8 cellular contexts compared by ENCODE assay signal in the genomic region with DNA sequence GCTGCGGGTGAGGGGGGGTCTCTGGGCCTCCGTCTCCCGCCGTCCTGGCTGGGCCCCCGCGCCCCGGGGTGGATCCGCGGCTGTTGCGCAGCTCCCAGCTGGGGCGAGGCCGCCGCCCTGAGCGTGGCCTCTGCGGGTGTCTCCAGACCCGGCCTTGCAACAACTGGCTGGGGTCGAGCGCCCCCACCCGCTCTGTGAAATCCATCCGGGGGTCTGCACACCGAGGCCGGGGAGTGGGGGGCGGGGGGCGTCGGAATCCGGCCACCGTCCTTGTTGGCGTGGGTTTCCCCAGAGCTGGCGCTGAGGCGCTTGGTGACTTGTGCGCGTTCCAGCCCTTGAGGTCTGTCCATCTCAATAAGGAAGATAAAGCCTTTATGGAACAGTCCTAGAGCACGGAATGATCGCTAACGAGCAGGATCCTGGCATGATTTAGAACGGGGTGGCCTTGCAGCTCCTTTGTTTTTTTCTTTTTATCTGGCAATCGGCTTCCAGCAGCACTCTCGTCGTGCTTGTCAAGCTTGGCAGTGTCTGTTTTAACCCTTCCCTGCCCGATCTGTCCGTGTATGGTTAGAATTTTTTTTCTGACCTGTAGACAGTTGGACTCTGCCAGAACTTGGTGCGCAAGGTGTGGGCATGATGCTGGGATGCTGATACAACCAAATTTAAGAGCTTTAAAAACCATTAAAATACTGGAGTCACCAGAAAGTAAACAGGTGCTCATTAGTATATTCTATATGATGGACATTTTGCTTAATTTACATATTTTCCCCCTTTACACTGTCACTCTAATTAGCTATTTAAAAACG. TPM values are rescaled to one million over a fixed set of nuclear protein-coding genes. Genes with fewer than 3 reads are reported as not detected.
DNase-seq lines count a peak whose midpoint lies in the region; ATAC-seq and TF ChIP-seq lines count a peak whose summit lies in the region.

No MANE protein-coding gene starts in this region.

- H3K4me1 Mint-ChIP-seq in T-cell, result peaks cover 32 to 36% (median 33%) of the 10 kb centered on the region in 3 donors

- H3K27me3 ChIP-seq in colonic mucosa, result no peaks in the 10 kb centered on the region

- H3K27ac Mint-ChIP-seq in T-cell, result peak overlapping the region; percentile 77 to 78

- POLR2A ChIA-PET in T-cell (lab: Charles Lee), result interaction anchor here (0.7 to 2.1 kb wide), 6 partner anchors 10 to 397 kb away, joined by 3 to 8 read pairs (median 4); no protein-coding TSS in a partner anchor

- H3K4me1 ChIP-seq in colonic mucosa, result peaks cover 9% of the 10 kb centered on the region

- no peaks in the 10 kb centered on the region for H3K9me3 ChIP-seq in colonic mucosa

- peak overlapping the region; percentile 87 to 96 (median 92) for H3K4me3 Mint-ChIP-seq in T-cell

- TF ChIP-seq CTCF in colonic mucosa (IDR thresholded peaks at IDR 0.05), result no peak

- H3K27me3 Mint-ChIP-seq in T-cell, result peaks cover 0 to 4% of the 10 kb centered on the region in 2 donors

- no peaks in the 10 kb centered on the region for H3K36me3 ChIP-seq in colonic mucosa

- intact Hi-C loops in colonic mucosa (cut with DNase I), result loop anchor here (5.0 kb wide), 1 partner anchor 42 kb away; no protein-coding TSS in a partner anchor

- H3K9ac ChIP-seq in colonic mucosa (ENCODE audit: low read depth in 2 of 2, low read length in 2 of 2), result peak overlapping the region; percentile 93 to 100

- peaks cover 0 to 3% (median 0%) of the 10 kb centered on the region in 3 donors for H3K9me3 Mint-ChIP-seq in T-cell

- CTCF ChIA-PET in T-cell (lab: Charles Lee), result interaction anchor here (0.7 to 1.6 kb wide), 18 partner anchors 12 to 427 kb away, joined by 3 to 16 read pairs (median 4); partner anchors contain the start of gene RRBP1 (in 2 of the 2)

- peak; percentile 27 to 51 (median 48) for ATAC-seq in T-cell (replicated peaks in 1 of 4)

- DNase-seq in NCI-H82 (lab: John Stamatoyannopoulos, UW) (peak; percentile 69), NCI-H82 treated with DMSO at 0.1 percent for 48 hours (lab: John Stamatoyannopoulos, UW; ENCODE audit: unreplicated experiment) (no peak), H4 (ENCODE audit: low spot score) (peak; percentile 40), Kasumi-1 (lab: John Stamatoyannopoulos, UW) (peak; percentile 38 to 46), T-cell (peak in 13 of 34 experiments; percentile 3 to 35 (median 16)), colonic mucosa (peak; percentile 73), kidney tubule cell (ENCODE audit: low spot score) (peak; percentile 55)
- peak; percentile 4 to 20 for DNase-seq in stimulated activated CD4-positive, alpha-beta T cell treated with anti-CD3 and anti-CD28 coated beads, Interleukin-4, amount 100 ng/mL, for 4 hours

- H3K27ac ChIP-seq in colonic mucosa, result peak overlapping the region; percentile 99

- peak overlapping the region; percentile 98 for H3K4me3 ChIP-seq in colonic mucosa

- peaks cover 3% of the 10 kb centered on the region for H3K36me3 Mint-ChIP-seq in T-cell

RNA-seq across cellular contexts. Expression of gene DSTN, which starts 0.7 kb away (rescaled TPM):
- 289 and 303 TPM in 2 replicates for total RNA-seq in H4 (2014; rRNA removed; shearing (Covaris generic))
- total RNA-seq in T-cell (10 to 100 TPM; 36.3 to 41.7 (median 41.3) TPM), colonic mucosa (100 to 1,000 TPM; 247 to 437 TPM)

RNA-seq across cellular contexts. Expression of gene BFSP1, which starts 39.4 kb away (rescaled TPM):
- total RNA-seq in H4 (2014; rRNA removed; shearing (Covaris generic)), result 8.2 and 12.3 TPM in 2 replicates
- under 1 TPM; 0.25 to 0.53 (median 0.30) TPM for total RNA-seq in T-cell
- total RNA-seq in colonic mucosa, result under 1 TPM; 0.50 to 0.59 TPM
